In the genomic region with DNA sequence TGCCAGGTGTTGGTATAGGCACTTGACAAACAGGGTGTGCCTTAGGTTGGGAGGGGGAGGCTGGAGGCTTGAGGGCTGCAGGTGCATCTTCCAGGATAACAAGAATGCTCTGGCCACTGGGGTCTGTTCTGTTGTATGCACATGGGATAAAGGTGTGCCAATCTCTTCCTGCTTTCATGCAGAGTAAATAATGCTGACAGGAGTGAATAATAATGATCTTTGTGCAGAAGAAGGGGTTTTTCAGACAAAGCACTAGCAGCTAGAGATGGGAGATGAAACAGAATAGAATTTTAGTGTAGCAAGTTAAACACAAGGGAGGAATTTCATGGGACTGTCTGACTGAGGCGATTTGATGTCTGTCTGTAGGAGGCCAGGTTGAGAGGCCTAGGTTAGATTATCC, we compare ENCODE assay signal across 17 cellular contexts. TPM values are rescaled to one million over a fixed set of nuclear protein-coding genes. Genes with fewer than 3 reads are reported as not detected.
DNase-seq lines count a peak whose midpoint lies in the region; ATAC-seq and TF ChIP-seq lines count a peak whose summit lies in the region.
"Had no signal": no experiment of that assay in that cellular context is flagged by ENCODE, and none has a peak within 500 bp of the region (broad histone marks: within the 10 kb centered on the region; RNA-seq: fewer than 3 reads in every experiment).

No MANE protein-coding gene starts in this region.

- peaks cover 78% of the 10 kb centered on the region for H3K27me3 ChIP-seq in neural progenitor cell

- peaks cover 8% of the 10 kb centered on the region for H3K4me1 ChIP-seq in neural progenitor cell

- H3F3A ChIP-seq in neural progenitor cell (ENCODE audit: low read depth), result peaks cover 9% of the 10 kb centered on the region

- H3K27ac ChIP-seq in neural progenitor cell, result no peak overlapping the region
- H3K27ac ChIP-seq: C4-2B had no signal

- H3K27me3 Mint-ChIP-seq in neural progenitor cell (ENCODE audit: insufficient read depth, low read depth), result peaks cover 14% of the 10 kb centered on the region
- H3K27me3 Mint-ChIP-seq in activated CD4-positive, alpha-beta T cell treated with anti-CD3 and anti-CD28 coated beads for 36 hours, result peaks cover 32% of the 10 kb centered on the region

- H3K4me3 Mint-ChIP-seq in neural progenitor cell, result no peak overlapping the region
- no peak overlapping the region for H3K4me3 Mint-ChIP-seq in activated CD4-positive, alpha-beta T cell treated with anti-CD3 and anti-CD28 coated beads for 36 hours

- no peaks in the 10 kb centered on the region for H3K36me3 Mint-ChIP-seq in neural progenitor cell
- H3K36me3 Mint-ChIP-seq in activated CD4-positive, alpha-beta T cell treated with anti-CD3 and anti-CD28 coated beads for 36 hours (ENCODE audit: low read depth), result no peaks in the 10 kb centered on the region

- no peaks in the 10 kb centered on the region for H4K20me1 ChIP-seq in neural progenitor cell (ENCODE audit: low read depth)

- no peaks in the 10 kb centered on the region for H3K36me3 ChIP-seq in neural progenitor cell

- no peak for ATAC-seq in GM21423 (IDR thresholded peaks at IDR 0.05; ENCODE audit: unreplicated experiment)
- ATAC-seq in activated CD4-positive, alpha-beta T cell treated with anti-CD3 and anti-CD28 coated beads for 36 hours, result no peak

- H3K9me3 Mint-ChIP-seq in neural progenitor cell, result peaks cover 6% of the 10 kb centered on the region
- no peaks in the 10 kb centered on the region for H3K9me3 Mint-ChIP-seq in activated CD4-positive, alpha-beta T cell treated with anti-CD3 and anti-CD28 coated beads for 36 hours (ENCODE audit: low read depth)

- in situ Hi-C loops in ACHN (cut with HindIII; ENCODE audit: low pct_ligation_motif_present, low pct_unique_long_range_greater_than_20kb, low sequenced_read_pairs), result no loop called here

- no peaks in the 10 kb centered on the region for H3K79me2 ChIP-seq in neural progenitor cell (ENCODE audit: low read depth)

- POLR2A ChIA-PET in activated CD4-positive, alpha-beta T cell treated with anti-CD3 and anti-CD28 coated beads for 36 hours (lab: Charles Lee), result no interaction called here

- peaks cover 2% of the 10 kb centered on the region for H3K4me1 Mint-ChIP-seq in neural progenitor cell
- H3K4me1 Mint-ChIP-seq in activated CD4-positive, alpha-beta T cell treated with anti-CD3 and anti-CD28 coated beads for 36 hours, result no peaks in the 10 kb centered on the region

- no peak overlapping the region for H3K4me3 ChIP-seq in neural progenitor cell

- H3K27ac Mint-ChIP-seq in neural progenitor cell, result no peak overlapping the region
- H3K27ac Mint-ChIP-seq in activated CD4-positive, alpha-beta T cell treated with anti-CD3 and anti-CD28 coated beads for 36 hours, result no peak overlapping the region

- intact Hi-C loops in activated CD4-positive, alpha-beta T cell treated with anti-CD3 and anti-CD28 coated beads for 36 hours (cut with DNase I, micrococcal nuclease), result no loop called here

- no peak for TF ChIP-seq CTCF in neural progenitor cell (IDR thresholded peaks at IDR 0.05)

- CTCF ChIA-PET in activated CD4-positive, alpha-beta T cell treated with anti-CD3 and anti-CD28 coated beads for 36 hours (lab: Charles Lee), result interaction anchor here (0.6 kb wide), 2 partner anchors 227 to 558 kb away, joined by 3 to 6 read pairs; no protein-coding TSS in a partner anchor

- H2AFZ ChIP-seq in neural progenitor cell (replicated peaks), result no peak overlapping the region

- no peaks in the 10 kb centered on the region for H3K9me3 ChIP-seq in neural progenitor cell (ENCODE audit: low read depth)

- no peak overlapping the region for H3K9ac ChIP-seq in neural progenitor cell

- peak; percentile 14 for DNase-seq in NCI-H1436 (lab: John Stamatoyannopoulos, UW)
- no peak for DNase-seq in NCI-H1436 treated with DMSO at 0.1 percent for 48 hours (lab: John Stamatoyannopoulos, UW)
- peak; percentile 99 for DNase-seq in NCI-H146 (lab: John Stamatoyannopoulos, UW)
- DNase-seq in NCI-H345 treated with DMSO at 0.1 percent for 48 hours (lab: John Stamatoyannopoulos, UW; ENCODE audit: unreplicated experiment), result peak; percentile 79
- DNase-seq in neural progenitor cell (ENCODE audit: low spot score), result no peak
- DNase-seq in ACHN, result no peak
- no peak for DNase-seq in activated CD4-positive, alpha-beta T cell treated with anti-CD3 and anti-CD28 coated beads for 36 hours
- DNase-seq: Calu3, H7, KG1, NCI-H1694, NCI-H2227 treated with DMSO at 0.1 percent for 48 hours, RPMI8226 had no signal

- H3K4me2 ChIP-seq in neural progenitor cell, result peak overlapping the region; percentile 26

RNA-seq across cellular contexts. Expression of gene ROPN1, which starts 1.9 kb away (rescaled TPM):
- not detected in 2 replicates for total RNA-seq in neural progenitor cell (ENCODE audit: low replicate concordance)
- not detected for total RNA-seq in activated CD4-positive, alpha-beta T cell treated with anti-CD3 and anti-CD28 coated beads for 36 hours
- total RNA-seq: Calu3; H7; M059J; T-helper 2 cell treated with Interferon-gamma antibody and Interleukin-4, amounts not matched to agents 100 ng/mL and 5 ng/mL, for 36 hours had no signal

RNA-seq across cellular contexts. Expression of gene CCDC14, which starts 32.8 kb away (rescaled TPM):
- total RNA-seq in neural progenitor cell (ENCODE audit: low replicate concordance), result 154 and 250 TPM in 2 replicates
- 10 to 100 TPM; 35.4 to 52.4 TPM for total RNA-seq in activated CD4-positive, alpha-beta T cell treated with anti-CD3 and anti-CD28 coated beads for 36 hours

RNA-seq across cellular contexts. Expression of gene KALRN, which starts 39.4 kb away (rescaled TPM):
- 20.6 and 21.7 TPM in 2 replicates for total RNA-seq in neural progenitor cell (ENCODE audit: low replicate concordance)
- 1 to 10 TPM; 2.1 to 2.5 TPM for total RNA-seq in activated CD4-positive, alpha-beta T cell treated with anti-CD3 and anti-CD28 coated beads for 36 hours

Comparison
In these comparisons a context has a peak if more than half of its experiments do, and no peak if none do; other contexts are left out.
1. DNase-seq: peak in NCI-H1436 (single experiment), NCI-H146 (single experiment) and NCI-H345 treated with DMSO at 0.1 percent for 48 hours (single experiment); none in NCI-H1436 treated with DMSO at 0.1 percent for 48 hours (single experiment), neural progenitor cell (single experiment), ACHN (single experiment) and activated CD4-positive, alpha-beta T cell treated with anti-CD3 and anti-CD28 coated beads for 36 hours (single experiment).